17 cellular contexts compared by ENCODE assay signal in the genomic region with DNA sequence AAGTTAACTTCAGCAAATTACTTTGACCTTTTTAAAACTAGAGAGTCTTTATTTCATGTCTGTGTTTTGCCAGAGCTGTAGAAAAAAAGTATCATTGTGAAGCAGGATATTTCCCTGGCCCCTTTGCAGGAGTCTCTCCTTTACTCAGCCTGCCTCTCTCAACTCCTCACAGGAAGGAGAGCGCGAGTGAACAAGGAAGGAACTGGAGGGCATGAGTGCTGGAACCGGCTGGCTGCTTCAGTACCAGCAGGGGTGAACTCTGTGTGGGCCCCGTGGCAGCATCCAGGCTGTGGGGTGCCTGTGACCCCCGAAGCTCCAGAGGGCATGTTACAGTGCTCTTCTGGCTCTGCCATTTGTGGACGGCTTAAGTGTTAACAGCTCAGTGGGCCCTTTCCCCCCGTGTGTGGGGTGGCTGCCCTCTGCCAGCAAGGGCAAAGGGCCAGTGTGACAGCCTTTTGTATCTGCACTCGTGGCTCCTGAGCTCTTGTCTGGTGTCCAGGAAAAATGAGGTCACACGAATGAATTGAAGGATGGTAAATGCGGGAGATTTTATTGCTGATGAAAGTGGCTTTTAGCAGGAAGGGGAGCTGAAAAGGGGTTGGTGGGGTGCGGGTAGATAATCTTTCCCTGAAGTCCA.
DNase-seq lines count a peak whose midpoint lies in the region; ATAC-seq and TF ChIP-seq lines count a peak whose summit lies in the region.
"Had no signal": no experiment of that assay in that cellular context is flagged by ENCODE, and none has a peak within 500 bp of the region (broad histone marks: within the 10 kb centered on the region; RNA-seq: fewer than 3 reads in every experiment).

No MANE protein-coding gene starts in this region.

- H3K27me3 ChIP-seq in MG63, result no peaks in the 10 kb centered on the region
- no peaks in the 10 kb centered on the region for H3K27me3 ChIP-seq in right lobe of liver
- no peaks in the 10 kb centered on the region for H3K27me3 ChIP-seq in testis
- no peaks in the 10 kb centered on the region for H3K27me3 ChIP-seq in BE2C
- H3K27me3 ChIP-seq: BLaER1 had no signal

- H3K4me1 ChIP-seq in right lobe of liver (peaks cover 0 to 5% (median 0%) of the 10 kb centered on the region in 4 donors), testis (peaks cover 7% of the 10 kb centered on the region), BE2C (no peaks in the 10 kb centered on the region)
- H3K4me1 ChIP-seq: BLaER1 had no signal

- peak; percentile 8 for DNase-seq in MG63
- peak; percentile 24 to 50 for DNase-seq in cerebellar nuclear complex (lab: John Stamatoyannopoulos, UW)
- peak; percentile 57 to 76 (median 64) for DNase-seq in right lobe of liver
- peak; percentile 67 for DNase-seq in testis
- DNase-seq in BE2C, result no peak
- DNase-seq: activated CD8-positive, alpha-beta memory T cell treated with anti-CD3 and anti-CD28 coated beads, Interleukin-2, amount 10 ng/mL, durations not matched to agents 7 days and 5 days; activated effector memory CD4-positive, alpha-beta T cell treated with anti-CD3 and anti-CD28 coated beads, Interleukin-2, amount 50 U/mL, for 16 hours; aorta; GOT3; naive B cell; NCI-H2029; stimulated activated CD4-positive, alpha-beta T cell treated with anti-CD3 and anti-CD28 coated beads, Interleukin-1b, Interleukin-23, amount 100 ng/mL, for 48 hours had no signal

- H3K4me3 ChIP-seq in MG63, result no peak overlapping the region
- no peak overlapping the region for H3K4me3 ChIP-seq in right lobe of liver
- no peak overlapping the region for H3K4me3 ChIP-seq in testis
- H3K4me3 ChIP-seq in BE2C (ENCODE audit: low read depth, low read length), result no peak overlapping the region
- H3K4me3 ChIP-seq: BLaER1 had no signal

- peak; percentile 19 to 91 (median 74) for ATAC-seq in right lobe of liver
- ATAC-seq in HG03196 (IDR thresholded peaks at IDR 0.05; ENCODE audit: unreplicated experiment), result no peak
- ATAC-seq in GM19397 (IDR thresholded peaks at IDR 0.05; ENCODE audit: unreplicated experiment), result no peak
- ATAC-seq: activated CD4-positive, CD25-positive, alpha-beta regulatory T cell treated with anti-CD3 and anti-CD28 coated beads, Interleukin-2, amount 50 U/mL, for 24 hours; activated CD8-positive, alpha-beta memory T cell treated with anti-CD3 and anti-CD28 coated beads, Interleukin-2, amount 10 ng/mL, durations not matched to agents 7 days and 5 days; esophagus mucosa had no signal

- H3K9me3 ChIP-seq in MG63 (no peaks in the 10 kb centered on the region; the same call in 1 of the 2 replicates), right lobe of liver (no peaks in the 10 kb centered on the region), testis (no peaks in the 10 kb centered on the region), BE2C (no peaks in the 10 kb centered on the region)

- H3K36me3 ChIP-seq in MG63 (peaks cover 8% of the 10 kb centered on the region), right lobe of liver (no peaks in the 10 kb centered on the region), testis (ENCODE audit: low read depth, missing control alignments) (no peaks in the 10 kb centered on the region), BE2C (peaks cover 8% of the 10 kb centered on the region)

- intact Hi-C loops in right lobe of liver (cut with DNase I) (no loop called here), testis (cut with DNase I; ENCODE audit: low total_unique reads) (no loop called here)

- H3K27ac ChIP-seq in right lobe of liver, result no peak overlapping the region
- H3K27ac ChIP-seq in testis, result peak overlapping the region; percentile 21 to 55
- H3K27ac ChIP-seq: BLaER1 had no signal

- TF ChIP-seq CTCF in right lobe of liver (IDR thresholded peaks at IDR 0.05), result no peak
- no peak for TF ChIP-seq CTCF in testis (IDR thresholded peaks at IDR 0.05)
- no peak for TF ChIP-seq CTCF in BE2C (IDR thresholded peaks at IDR 0.05; ENCODE audit: low read depth, low read length)

- WGBS in right lobe of liver (ENCODE audit: insufficient coverage, low coverage, low lambda C conversion rate, missing lambda C conversion rate), result 38% methylated on average over 9 of the region's 11 CpGs
- WGBS in testis, 2 donors, result 50 to 72% methylated on average over 10 to 11 of the region's 11 CpGs

- no peak for TF ChIP-seq POLR2A in right lobe of liver (IDR thresholded peaks at IDR 0.05)
- no peak for TF ChIP-seq POLR2A in testis (IDR thresholded peaks at IDR 0.05)

Comparison
In these comparisons a context has a peak if more than half of its experiments do, and no peak if none do; other contexts are left out.
1. ATAC-seq: peak in right lobe of liver (4 of 4); none in HG03196 (single experiment) and GM19397 (single experiment).
2. H3K27ac ChIP-seq: peak in testis (2 of 2); none in right lobe of liver (0 of 3).